In genomic region chr16:73179671-73180370, GRCh38 we compare ENCODE assay signal across 14 cellular contexts.
A peak's percentile ranks its signal among the peaks of the same experiment; 100 is the strongest.
DNase-seq lines count a peak whose midpoint lies in the region; FAIRE-seq and TF ChIP-seq lines count a peak whose summit lies in the region.
"Had no signal": no experiment of that assay in that cellular context is flagged by ENCODE, and none has a peak within 500 bp of the region (broad histone marks: within the 10 kb centered on the region; RNA-seq: fewer than 3 reads in every experiment).

No MANE protein-coding gene starts in this region.

- H3K4me1 Mint-ChIP-seq in progenitor cell of endocrine pancreas (ENCODE audit: low read depth), result peaks cover 9% of the 10 kb centered on the region
- no peaks in the 10 kb centered on the region for H3K4me1 Mint-ChIP-seq in T-helper 2 cell treated with Interferon-gamma antibody and Interleukin-4, amounts not matched to agents 5 μg/mL and 100 μg/mL, for 36 hours (ENCODE audit: low read depth)

- no peaks in the 10 kb centered on the region for H3K36me3 Mint-ChIP-seq in progenitor cell of endocrine pancreas (ENCODE audit: insufficient read depth)
- no peaks in the 10 kb centered on the region for H3K36me3 Mint-ChIP-seq in T-helper 2 cell treated with Interferon-gamma antibody and Interleukin-4, amounts not matched to agents 5 μg/mL and 100 μg/mL, for 36 hours (ENCODE audit: low read depth)

- no peak overlapping the region for H3K4me3 Mint-ChIP-seq in progenitor cell of endocrine pancreas (ENCODE audit: low read depth)
- no peak overlapping the region for H3K4me3 Mint-ChIP-seq in T-helper 2 cell treated with Interferon-gamma antibody and Interleukin-4, amounts not matched to agents 5 μg/mL and 100 μg/mL, for 36 hours

- peaks cover 15% of the 10 kb centered on the region for H3K27me3 Mint-ChIP-seq in progenitor cell of endocrine pancreas
- H3K27me3 Mint-ChIP-seq in T-helper 2 cell treated with Interferon-gamma antibody and Interleukin-4, amounts not matched to agents 5 μg/mL and 100 μg/mL, for 36 hours (ENCODE audit: low read depth), result no peaks in the 10 kb centered on the region

- no peak overlapping the region for H3K4me3 ChIP-seq in fibroblast of the aortic adventitia (ENCODE audit: low read depth, low read length)
- H3K4me3 ChIP-seq: ascending aorta, colonic mucosa had no signal

- TF ChIP-seq POLR2A in GM12891 (IDR thresholded peaks at IDR 0.05; ENCODE audit: low read depth, low read length), result no peak

- peak overlapping the region; percentile 68 for H3K27ac Mint-ChIP-seq in progenitor cell of endocrine pancreas
- H3K27ac Mint-ChIP-seq in T-helper 2 cell treated with Interferon-gamma antibody and Interleukin-4, amounts not matched to agents 5 μg/mL and 100 μg/mL, for 36 hours, result no peak overlapping the region

- FAIRE-seq in GM12891 (lab: Jason Lieb, UNC), result no peak

- TF ChIP-seq CTCF in fibroblast of the aortic adventitia (IDR thresholded peaks at IDR 0.05; ENCODE audit: insufficient read depth, low read length) (no peak), progenitor cell of endocrine pancreas (IDR thresholded peaks at IDR 0.05; ENCODE audit: unreplicated experiment) (no peak)

- no peak for DNase-seq in GM12891 (ENCODE audit: insufficient read length, low spot score)
- DNase-seq in NCI-H187 (lab: John Stamatoyannopoulos, UW), result peak; percentile 35 to 71
- DNase-seq in fibroblast of the aortic adventitia (ENCODE audit: low read depth), result peak; percentile 53
- no peak for DNase-seq in progenitor cell of endocrine pancreas (ENCODE audit: low spot score, unreplicated experiment)
- no peak for DNase-seq in SW480 (ENCODE audit: low spot score)
- DNase-seq in hepatic stellate cell (ENCODE audit: low spot score), result no peak
- no peak for DNase-seq in T-helper 2 cell treated with Interferon-gamma antibody and Interleukin-4, amounts not matched to agents 5 μg/mL and 100 μg/mL, for 36 hours (ENCODE audit: low spot score)
- no peak for DNase-seq in mesenteric fat pad (ENCODE audit: low spot score)
- DNase-seq: activated gamma-delta T cell; colonic mucosa; NCI-H1694 treated with DMSO at 0.1 percent for 48 hours; SK-N-SH; stimulated activated naive CD8-positive, alpha-beta T cell treated with anti-CD3 and anti-CD28 coated beads, Interleukin-15, Interleukin-2, amounts not matched to agents 100 U/mL and 50 U/mL, for 24 hours had no signal

- no peaks in the 10 kb centered on the region for H3K9me3 Mint-ChIP-seq in progenitor cell of endocrine pancreas (ENCODE audit: low read depth)
- H3K9me3 Mint-ChIP-seq in T-helper 2 cell treated with Interferon-gamma antibody and Interleukin-4, amounts not matched to agents 5 μg/mL and 100 μg/mL, for 36 hours, result no peaks in the 10 kb centered on the region

TF ChIP-seq in GM12891, 5 proteins besides CTCF, POLR2A, EP300 and RAD21:
- TF ChIP-seq PAX5 (IDR thresholded peaks at IDR 0.05; ENCODE audit: insufficient read depth, low read length, severe bottlenecking) (peak; percentile 73), POLR2AphosphoS5 (IDR thresholded peaks at IDR 0.05; ENCODE audit: low read depth, low read length) (no peak), SPI1 (IDR thresholded peaks at IDR 0.05; ENCODE audit: low read depth, low read length) (no peak), POU2F2 (IDR thresholded peaks at IDR 0.05; ENCODE audit: low read depth, low read length) (peak; percentile 57; the same call in 1 of the 2 replicates), TAF1 (IDR thresholded peaks at IDR 0.05; ENCODE audit: low read depth, low read length) (no peak)

Comparison
In these comparisons a context has a peak if more than half of its experiments do, and no peak if none do; other contexts are left out.
1. DNase-seq: peak in NCI-H187 (2 of 2) and fibroblast of the aortic adventitia (single experiment); none in GM12891 (single experiment), progenitor cell of endocrine pancreas (single experiment), SW480 (single experiment), hepatic stellate cell (single experiment), T-helper 2 cell treated with Interferon-gamma antibody and Interleukin-4, amounts not matched to agents 5 μg/mL and 100 μg/mL, for 36 hours (single experiment) and mesenteric fat pad (single experiment).